In genomic region chr15:70852501-70853269, GRCh38 we compare ENCODE assay signal across 8 cellular contexts. TPM values are rescaled to one million over a fixed set of nuclear protein-coding genes. Genes with fewer than 3 reads are reported as not detected.
DNase-seq lines count a peak whose midpoint lies in the region; ATAC-seq and TF ChIP-seq lines count a peak whose summit lies in the region.

No MANE protein-coding gene starts in this region.

- no peaks in the 10 kb centered on the region; the same call in 1 of the 2 replicates for H3K27me3 Mint-ChIP-seq in HFFc6 (ENCODE audit: insufficient read depth)

- H3K9me3 ChIP-seq in iPS-15b (ENCODE audit: control insufficient read depth, insufficient read depth, low read length): no peaks in the 10 kb centered on the region

- ATAC-seq in HG02970 (IDR thresholded peaks at IDR 0.05; ENCODE audit: low FRiP score, unreplicated experiment) (no peak), GM19035 (IDR thresholded peaks at IDR 0.05; ENCODE audit: unreplicated experiment) (no peak)

- DNase-seq in HFFc6 (peak; percentile 86), substantia nigra (lab: John Stamatoyannopoulos, UW) (peak in 4 of 49 donors; percentile 41 to 63 (median 50)), NCI-H1092 (lab: John Stamatoyannopoulos, UW) (no peak), NCI-H2029 treated with DMSO at 0.1 percent for 48 hours (lab: John Stamatoyannopoulos, UW) (no peak)

- peak overlapping the region; percentile 95 for H3K4me3 Mint-ChIP-seq in HFFc6

- H3K4me1 Mint-ChIP-seq in HFFc6 (ENCODE audit: low read depth): peaks cover 72% of the 10 kb centered on the region

- peaks cover 6% of the 10 kb centered on the region for H3K4me1 ChIP-seq in iPS-15b (ENCODE audit: control insufficient read depth, insufficient read depth, low read length)

- H3K4me3 ChIP-seq in iPS-15b (ENCODE audit: low read depth, low read length): peak overlapping the region; percentile 90

- H3K27ac Mint-ChIP-seq in HFFc6: peak overlapping the region; percentile 92

- no peaks in the 10 kb centered on the region for H3K9me3 Mint-ChIP-seq in HFFc6

- H3K27me3 ChIP-seq in iPS-15b (ENCODE audit: control insufficient read depth, insufficient read depth, low read length): peaks cover 11% of the 10 kb centered on the region

- TF ChIP-seq CTCF in HFFc6 (IDR thresholded peaks at IDR 0.05): no peak

- H3K27ac ChIP-seq in angular gyrus (ENCODE audit: low read depth, low read length) (peak overlapping the region; percentile 88), substantia nigra (ENCODE audit: low read depth, low read length, poor library complexity, severe bottlenecking) (peak overlapping the region; percentile 99)

- no peaks in the 10 kb centered on the region for H3K36me3 ChIP-seq in iPS-15b (ENCODE audit: control insufficient read depth, insufficient read depth, low read length)

- H3K36me3 Mint-ChIP-seq in HFFc6 (ENCODE audit: low read depth): peaks cover 27% of the 10 kb centered on the region

- peak overlapping the region; percentile 14 for H3K9ac ChIP-seq in iPS-15b (ENCODE audit: low read depth, low read length)

RNA-seq across cellular contexts. Expression of gene LARP6, which starts 1.3 kb away (rescaled TPM):
- total RNA-seq in HFFc6 (2021; fragmentation: NEBNext Ultra II Directional; extraction: Animal tissue kit (Norgen Biotek cat#: 25700)): 100 to 1,000 TPM; 105 to 121 (median 115) TPM

RNA-seq across cellular contexts. Expression of gene THAP10, which starts 39.5 kb away (rescaled TPM):
- total RNA-seq in HFFc6 (2021; fragmentation: NEBNext Ultra II Directional; extraction: Animal tissue kit (Norgen Biotek cat#: 25700)): 1 to 10 TPM; 4.2 to 5.8 (median 5.1) TPM

RNA-seq across cellular contexts. Expression of gene LRRC49, which starts 39.9 kb away (rescaled TPM):
- 10 to 100 TPM in 3 of 6 experiments, 1 to 10 TPM in 3; 6.2 to 13.4 (median 10.2) TPM for total RNA-seq in HFFc6 (2021; fragmentation: NEBNext Ultra II Directional; extraction: Animal tissue kit (Norgen Biotek cat#: 25700))
